In the genomic region with DNA sequence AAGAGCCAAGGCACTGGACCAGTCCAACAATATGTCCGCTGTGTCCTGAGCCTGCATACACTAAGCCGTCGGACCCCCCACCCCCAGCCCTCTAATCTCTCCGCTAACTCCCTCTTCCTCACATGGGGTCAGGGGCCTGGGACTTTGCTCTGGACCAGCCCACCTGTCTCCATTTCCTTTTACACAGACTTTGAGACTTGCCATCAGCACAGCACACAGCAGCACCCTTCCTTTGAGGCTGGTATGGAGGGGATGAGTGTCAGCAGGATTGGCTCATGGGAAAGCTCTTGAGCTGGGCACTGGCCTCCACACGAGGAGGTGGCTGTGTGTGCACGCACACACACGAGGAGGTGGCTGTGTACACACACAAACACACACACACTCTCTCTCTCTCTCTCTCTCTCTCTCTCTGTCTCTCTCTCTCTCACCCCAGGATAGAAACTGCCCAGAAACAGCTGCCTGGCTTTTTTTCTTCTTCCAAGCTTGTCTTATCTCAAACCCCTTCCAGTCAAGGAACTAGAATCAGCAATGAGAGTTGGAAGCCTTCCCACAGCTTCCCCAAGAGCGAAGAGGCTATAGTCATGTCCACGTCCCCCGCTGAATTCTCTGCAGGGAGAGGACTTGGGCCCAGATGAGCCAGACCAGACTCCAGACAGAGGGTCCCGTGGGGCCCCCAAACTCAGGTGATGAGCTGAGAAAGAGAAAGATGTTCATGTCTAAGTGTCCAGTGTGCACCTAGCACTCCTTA, we compare ENCODE assay signal across 1 cellular context.
TF ChIP-seq lines count a peak whose summit lies in the region.

No MANE protein-coding gene starts in this region.

TF ChIP-seq in HEK293, 187 proteins besides CTCF, POLR2A, EP300 and RAD21:
- TF ChIP-seq ZNF596 (tag by site-specific recombination; IDR thresholded peaks at IDR 0.05), result peak; percentile 12; the same call in 1 of the 2 replicates
- TF ChIP-seq, protein P1, sequence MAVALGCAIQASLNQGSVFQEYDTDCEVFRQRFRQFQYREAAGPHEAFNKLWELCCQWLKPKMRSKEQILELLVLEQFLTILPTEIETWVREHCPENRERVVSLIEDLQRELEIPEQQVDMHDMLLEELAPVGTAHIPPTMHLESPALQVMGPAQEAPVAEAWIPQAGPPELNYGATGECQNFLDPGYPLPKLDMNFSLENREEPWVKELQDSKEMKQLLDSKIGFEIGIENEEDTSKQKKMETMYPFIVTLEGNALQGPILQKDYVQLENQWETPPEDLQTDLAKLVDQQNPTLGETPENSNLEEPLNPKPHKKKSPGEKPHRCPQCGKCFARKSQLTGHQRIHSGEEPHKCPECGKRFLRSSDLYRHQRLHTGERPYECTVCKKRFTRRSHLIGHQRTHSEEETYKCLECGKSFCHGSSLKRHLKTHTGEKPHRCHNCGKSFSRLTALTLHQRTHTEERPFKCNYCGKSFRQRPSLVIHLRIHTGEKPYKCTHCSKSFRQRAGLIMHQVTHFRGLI (tag by site-specific recombination; IDR thresholded peaks at IDR 0.05), result no peak
